Comparison of ENCODE assay signal across 8 cellular contexts in the genomic region with DNA sequence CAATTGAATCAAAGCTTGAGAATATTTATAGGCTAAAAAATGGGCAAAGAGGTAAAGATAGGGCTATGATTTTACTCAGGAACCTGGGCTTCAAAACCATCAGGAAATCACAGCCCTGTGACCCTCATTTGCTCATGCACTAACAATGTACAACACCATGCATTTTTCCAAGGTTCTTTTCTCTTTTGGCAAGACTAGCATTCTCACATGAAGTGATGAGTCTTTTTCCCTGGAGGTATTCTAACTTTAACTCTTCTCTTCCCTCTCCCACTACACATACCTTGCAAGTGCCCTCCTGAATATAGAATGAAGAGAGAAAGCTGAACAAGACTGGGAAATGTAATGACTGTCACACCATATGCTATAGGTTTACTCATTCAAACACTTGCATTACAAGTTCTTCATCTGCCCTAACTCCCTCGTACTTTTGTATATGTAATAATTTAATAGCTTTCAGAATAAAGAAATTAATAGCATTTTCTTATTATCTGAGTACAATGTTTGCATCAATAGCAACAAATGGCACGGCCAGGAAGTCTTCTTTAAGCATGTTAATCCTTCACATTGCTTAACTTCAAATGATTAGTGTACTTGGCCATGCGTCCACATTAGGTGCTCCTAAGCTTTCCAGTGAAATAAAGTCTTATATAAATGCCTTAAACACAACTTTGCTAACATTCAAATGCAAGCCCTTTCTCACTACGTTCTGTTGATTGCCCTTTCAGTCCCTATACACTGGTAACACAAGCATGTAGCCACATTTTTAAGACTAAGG. TPM values are rescaled to one million over a fixed set of nuclear protein-coding genes. Genes with fewer than 3 reads are reported as not detected.
DNase-seq lines count a peak whose midpoint lies in the region; ATAC-seq and TF ChIP-seq lines count a peak whose summit lies in the region.

No MANE protein-coding gene starts in this region.

- H3K27me3 ChIP-seq in H9 (ENCODE audit: insufficient read depth, low read length) (peaks cover 16% of the 10 kb centered on the region; the same call in 1 of the 2 replicates), thyroid gland (peaks cover 4% of the 10 kb centered on the region)

- no peak overlapping the region for H3T11ph ChIP-seq in H9 (ENCODE audit: low read length)

- H4K5ac ChIP-seq in H9 (ENCODE audit: insufficient read length, low read depth, low read length) = no peak overlapping the region

- H2BK120ac ChIP-seq in H9 (ENCODE audit: low read depth, low read length, poor library complexity, severe bottlenecking) = no peak overlapping the region

- peak; percentile 51 for ATAC-seq in stimulated activated effector memory CD8-positive, alpha-beta T cell treated with anti-CD3 and anti-CD28 coated beads, Interleukin-12 subunit alpha, Interleukin-12 subunit beta, amount 100 ng/mL, for 72 hours
- ATAC-seq in GM21360 (IDR thresholded peaks at IDR 0.05; ENCODE audit: unreplicated experiment) = no peak

- peaks cover 10% of the 10 kb centered on the region for H3K23me2 ChIP-seq in H9 (ENCODE audit: insufficient read length, low read depth, low read length, poor library complexity, severe bottlenecking)

- no peak overlapping the region for H3K14ac ChIP-seq in H9 (ENCODE audit: insufficient read depth, low read length)

- no peaks in the 10 kb centered on the region for H3K36me3 ChIP-seq in thyroid gland

- H3K4me1 Mint-ChIP-seq in H9 = peaks cover 8 to 13% of the 10 kb centered on the region in 2 experiments
- peaks cover 62% of the 10 kb centered on the region for H3K4me1 Mint-ChIP-seq in T-helper 2 cell treated with Interferon-gamma antibody and Interleukin-4, amounts not matched to agents 5 μg/mL and 100 μg/mL, for 36 hours (ENCODE audit: low read depth)
- H3K4me1 Mint-ChIP-seq in stimulated activated effector memory CD8-positive, alpha-beta T cell treated with anti-CD3 and anti-CD28 coated beads, Interleukin-12 subunit alpha, Interleukin-12 subunit beta, amount 100 ng/mL, for 72 hours = peaks cover 64% of the 10 kb centered on the region

- H2AK5ac ChIP-seq in H9 (ENCODE audit: insufficient read length, low read length) = no peak overlapping the region

- no peak overlapping the region for H4K8ac ChIP-seq in H9 (replicated peaks; ENCODE audit: insufficient read length, low read depth, low read length)

- peak overlapping the region; percentile 97 for H3K4me2 ChIP-seq in H9 (ENCODE audit: insufficient read depth, insufficient read length, low read length)

- H3K27ac Mint-ChIP-seq in H9 = no peak overlapping the region
- H3K27ac Mint-ChIP-seq in T-helper 2 cell treated with Interferon-gamma antibody and Interleukin-4, amounts not matched to agents 5 μg/mL and 100 μg/mL, for 36 hours = peak overlapping the region; percentile 89
- peak overlapping the region; percentile 98 for H3K27ac Mint-ChIP-seq in stimulated activated effector memory CD8-positive, alpha-beta T cell treated with anti-CD3 and anti-CD28 coated beads, Interleukin-12 subunit alpha, Interleukin-12 subunit beta, amount 100 ng/mL, for 72 hours

- no peak overlapping the region for H2BK15ac ChIP-seq in H9 (ENCODE audit: low read depth, low read length)

- H2BK12ac ChIP-seq in H9 (ENCODE audit: insufficient read length, low read depth, low read length) = no peak overlapping the region

- H3K9me3 ChIP-seq in H9 (ENCODE audit: control insufficient read depth, low read depth, low read length) = no peaks in the 10 kb centered on the region
- no peaks in the 10 kb centered on the region for H3K9me3 ChIP-seq in thyroid gland

- H3K27ac ChIP-seq in H9 (ENCODE audit: insufficient read length, low read depth, low read length) = no peak overlapping the region
- H3K27ac ChIP-seq in thyroid gland = peak overlapping the region in 1 of 3 donors; percentile 24

- no peaks in the 10 kb centered on the region for H3K79me2 ChIP-seq in H9 (ENCODE audit: insufficient read depth, low read length)

- H2AFZ ChIP-seq in H9 (ENCODE audit: low read length) = no peak overlapping the region

- peaks cover 54% of the 10 kb centered on the region for H3K27me3 Mint-ChIP-seq in H9 (ENCODE audit: low read depth)
- peaks cover 14% of the 10 kb centered on the region for H3K27me3 Mint-ChIP-seq in T-helper 2 cell treated with Interferon-gamma antibody and Interleukin-4, amounts not matched to agents 5 μg/mL and 100 μg/mL, for 36 hours (ENCODE audit: low read depth)

- H3K4me3 Mint-ChIP-seq in H9 = peak overlapping the region; percentile 85 to 93
- H3K4me3 Mint-ChIP-seq in T-helper 2 cell treated with Interferon-gamma antibody and Interleukin-4, amounts not matched to agents 5 μg/mL and 100 μg/mL, for 36 hours = peak overlapping the region; percentile 95
- H3K4me3 Mint-ChIP-seq in stimulated activated effector memory CD8-positive, alpha-beta T cell treated with anti-CD3 and anti-CD28 coated beads, Interleukin-12 subunit alpha, Interleukin-12 subunit beta, amount 100 ng/mL, for 72 hours = peak overlapping the region; percentile 88

- no peak overlapping the region for H2BK5ac ChIP-seq in H9 (ENCODE audit: insufficient read length, low read length)

- intact Hi-C loops in thyroid gland (cut with DNase I) = no loop called here

- H2BK20ac ChIP-seq in H9 (ENCODE audit: low read depth, low read length, poor library complexity, severe bottlenecking) = no peak overlapping the region

- H3K18ac ChIP-seq in H9 (ENCODE audit: insufficient read length, low read depth, low read length) = no peak overlapping the region

- H3K79me1 ChIP-seq in H9 (ENCODE audit: insufficient read depth, low read depth, low read length, poor library complexity, severe bottlenecking) = no peaks in the 10 kb centered on the region

- peak overlapping the region; percentile 70 to 71 for H3K4me3 ChIP-seq in foreskin fibroblast (ENCODE audit: low read depth in 1 of 2, low read length in 2 of 2)
- H3K4me3 ChIP-seq in thyroid gland (replicated peaks in 1 of 3) = no peak overlapping the region

- TF ChIP-seq CTCF in H9 (conservative IDR thresholded peaks at IDR 0.05) = no peak
- TF ChIP-seq CTCF in foreskin fibroblast (IDR thresholded peaks at IDR 0.05; ENCODE audit: low read depth, low read length) = no peak
- no peak for TF ChIP-seq CTCF in thyroid gland (IDR thresholded peaks at IDR 0.05)

- no peak overlapping the region for H3K56ac ChIP-seq in H9 (ENCODE audit: insufficient read length, low read depth, low read length)

- DNase-seq in H9 = no peak
- DNase-seq in T-helper 2 cell treated with Interferon-gamma antibody and Interleukin-4, amounts not matched to agents 5 μg/mL and 100 μg/mL, for 36 hours (ENCODE audit: low spot score) = no peak
- peak in 1 of 2 donors; percentile 65 for DNase-seq in foreskin fibroblast
- no peak for DNase-seq in stimulated activated effector memory CD8-positive, alpha-beta T cell treated with anti-CD3 and anti-CD28 coated beads, Interleukin-12 subunit alpha, Interleukin-12 subunit beta, amount 100 ng/mL, for 72 hours (ENCODE audit: low spot score in 2 of 2)
- no peak for DNase-seq in DMS53 treated with DMSO at 0.1 percent for 48 hours (lab: John Stamatoyannopoulos, UW; ENCODE audit: unreplicated experiment)
- no peak for DNase-seq in thyroid gland
- no peak for DNase-seq in middle frontal gyrus (ENCODE audit: extremely low spot score, low spot score)

- H3K36me3 Mint-ChIP-seq in H9 (ENCODE audit: insufficient read depth in 1 of 3, low read depth in 3 of 3) = no peaks in the 10 kb centered on the region
- peaks cover 12% of the 10 kb centered on the region for H3K36me3 Mint-ChIP-seq in T-helper 2 cell treated with Interferon-gamma antibody and Interleukin-4, amounts not matched to agents 5 μg/mL and 100 μg/mL, for 36 hours (ENCODE audit: low read depth)
- peaks cover 19% of the 10 kb centered on the region for H3K36me3 Mint-ChIP-seq in stimulated activated effector memory CD8-positive, alpha-beta T cell treated with anti-CD3 and anti-CD28 coated beads, Interleukin-12 subunit alpha, Interleukin-12 subunit beta, amount 100 ng/mL, for 72 hours

- no peak overlapping the region for H3K9ac ChIP-seq in H9 (ENCODE audit: extremely low read depth, insufficient read length, low read length)

- WGBS in H9 (ENCODE audit: extremely low coverage, insufficient read length, low lambda C conversion rate) = no CpG with 5 or more reads among the region's 4 CpGs
- WGBS in thyroid gland, 2 donors = 74 to 88% methylated on average over 4 of the region's 4 CpGs

- TF ChIP-seq POLR2A in thyroid gland (IDR thresholded peaks at IDR 0.05) = no peak

- no peak overlapping the region for H3K4ac ChIP-seq in H9 (ENCODE audit: low read depth, low read length)

- no peaks in the 10 kb centered on the region for H3K9me3 Mint-ChIP-seq in H9
- H3K9me3 Mint-ChIP-seq in T-helper 2 cell treated with Interferon-gamma antibody and Interleukin-4, amounts not matched to agents 5 μg/mL and 100 μg/mL, for 36 hours = no peaks in the 10 kb centered on the region
- H3K9me3 Mint-ChIP-seq in stimulated activated effector memory CD8-positive, alpha-beta T cell treated with anti-CD3 and anti-CD28 coated beads, Interleukin-12 subunit alpha, Interleukin-12 subunit beta, amount 100 ng/mL, for 72 hours = no peaks in the 10 kb centered on the region

- no peaks in the 10 kb centered on the region; the same call in 1 of the 2 replicates for H3K4me1 ChIP-seq in H9 (ENCODE audit: insufficient read depth, low read length)
- H3K4me1 ChIP-seq in thyroid gland = peaks cover 0 to 11% of the 10 kb centered on the region in 2 donors

- H4K20me1 ChIP-seq in H9 (ENCODE audit: control insufficient read depth, insufficient read depth, insufficient read length) = no peaks in the 10 kb centered on the region

- no peak overlapping the region for H3K23ac ChIP-seq in H9 (ENCODE audit: insufficient read length, low read depth, low read length)

- no peak overlapping the region for H4K91ac ChIP-seq in H9 (ENCODE audit: insufficient read length, low read depth, low read length)

RNA-seq across cellular contexts. Expression of gene NIBAN1, which starts 1.8 kb away (rescaled TPM):
- total RNA-seq in H9 (2021) (5.9 and 6.0 TPM in 2 replicates), thyroid gland (10 to 100 TPM in 2 of 4 donors, 1 to 10 TPM in 2; 6.9 to 13.2 (median 10.2) TPM)

Comparison
In these comparisons a context has a peak if more than half of its experiments do, and no peak if none do; other contexts are left out.
1. H3K27ac Mint-ChIP-seq: peak in T-helper 2 cell treated with Interferon-gamma antibody and Interleukin-4, amounts not matched to agents 5 μg/mL and 100 μg/mL, for 36 hours (single experiment) and stimulated activated effector memory CD8-positive, alpha-beta T cell treated with anti-CD3 and anti-CD28 coated beads, Interleukin-12 subunit alpha, Interleukin-12 subunit beta, amount 100 ng/mL, for 72 hours (single experiment); none in H9 (0 of 3).
2. H3K4me3 ChIP-seq: peak in foreskin fibroblast (2 of 2); none in thyroid gland (0 of 3).
3. Peak in every context shown above with its lines, with median percentiles within 50 percentile points of each other: H3K4me3 Mint-ChIP-seq.